Comparison of ENCODE assay signal across 8 cellular contexts in the genomic region with DNA sequence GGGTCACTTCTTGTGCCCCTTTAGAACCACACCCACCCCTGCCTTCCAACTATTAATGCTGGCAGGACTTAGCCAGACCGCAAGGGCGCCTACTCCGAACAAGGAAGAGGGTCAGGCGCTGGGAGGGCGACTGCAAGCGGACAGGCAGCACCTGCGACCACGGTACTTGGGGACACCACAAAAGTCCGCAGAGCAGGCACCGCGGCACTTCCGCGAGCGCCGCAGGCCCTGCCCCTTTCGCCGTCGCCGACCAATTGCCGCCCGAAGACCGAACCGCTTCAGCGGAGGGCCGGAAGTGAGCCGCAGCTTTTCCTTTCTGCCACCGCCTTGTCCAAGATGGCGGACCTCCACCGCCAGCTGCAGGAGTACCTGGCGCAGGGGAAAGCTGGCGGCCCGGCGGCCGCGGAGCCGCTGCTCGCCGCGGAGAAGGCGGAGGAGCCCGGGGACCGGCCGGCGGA. TPM values are rescaled to one million over a fixed set of nuclear protein-coding genes. Genes with fewer than 3 reads are reported as not detected.
DNase-seq lines count a peak whose midpoint lies in the region; ATAC-seq and TF ChIP-seq lines count a peak whose summit lies in the region.

A gene with protein sequence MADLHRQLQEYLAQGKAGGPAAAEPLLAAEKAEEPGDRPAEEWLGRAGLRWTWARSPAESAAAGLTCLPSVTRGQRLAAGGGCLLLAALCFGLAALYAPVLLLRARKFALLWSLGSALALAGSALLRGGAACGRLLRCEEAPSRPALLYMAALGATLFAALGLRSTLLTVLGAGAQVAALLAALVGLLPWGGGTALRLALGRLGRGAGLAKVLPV (plus strand): TSS at position 305 of the 458 bp plus-strand sequence. CDS start 32 bp downstream, at position 337.

- H3K4me1 ChIP-seq in Caco-2 (peaks cover 10% of the 10 kb centered on the region), mesendoderm (ENCODE audit: control insufficient read depth, low read depth, low read length) (peaks cover 2% of the 10 kb centered on the region)

- H3K18ac ChIP-seq in mesendoderm (ENCODE audit: low read length): peak within 1 kb of the TSS; percentile 70

- H3K27ac Mint-ChIP-seq in Caco-2 (ENCODE audit: unreplicated experiment): peak within 1 kb of the TSS; percentile 99
- peak within 1 kb of the TSS; percentile 96 for H3K27ac Mint-ChIP-seq in effector memory CD8-positive, alpha-beta T cell

- H4K8ac ChIP-seq in mesendoderm (ENCODE audit: low read depth, low read length): no peak within 1 kb of the TSS

- no peak within 1 kb of the TSS for H2BK120ac ChIP-seq in mesendoderm (ENCODE audit: low read depth, low read length)

- peak within 1 kb of the TSS; percentile 98 for H3K56ac ChIP-seq in mesendoderm (ENCODE audit: low read length)

- H3K4me1 Mint-ChIP-seq in Caco-2 (ENCODE audit: low read depth, unreplicated experiment): peaks cover 16% of the 10 kb centered on the region
- H3K4me1 Mint-ChIP-seq in effector memory CD8-positive, alpha-beta T cell (ENCODE audit: low read depth in 2 of 2): peaks cover 22 to 30% of the 10 kb centered on the region in 2 donors

- H3K79me2 ChIP-seq in mesendoderm (ENCODE audit: control insufficient read depth, insufficient read depth, low read length): peaks cover 2% of the 10 kb centered on the region

- peak within 1 kb of the TSS; percentile 95 for H3K4me2 ChIP-seq in mesendoderm (ENCODE audit: low read length)

- ATAC-seq in GM21381 (IDR thresholded peaks at IDR 0.05; ENCODE audit: unreplicated experiment): peak; percentile 57
- ATAC-seq in effector memory CD8-positive, alpha-beta T cell (replicated peaks): peak; percentile 72

- peak within 1 kb of the TSS; percentile 98 for H3K4me3 Mint-ChIP-seq in Caco-2 (ENCODE audit: unreplicated experiment)
- H3K4me3 Mint-ChIP-seq in effector memory CD8-positive, alpha-beta T cell: peak within 1 kb of the TSS; percentile 87 to 91

- no peak within 1 kb of the TSS for H2AK5ac ChIP-seq in mesendoderm (ENCODE audit: low read length)

- no peak within 1 kb of the TSS for H4K5ac ChIP-seq in mesendoderm (ENCODE audit: low read length)

- H3K36me3 ChIP-seq in Caco-2 (ENCODE audit: control insufficient read depth, insufficient read depth, low read length) (peaks cover 2% of the 10 kb centered on the region; the same call in 1 of the 2 replicates), mesendoderm (ENCODE audit: control insufficient read depth, insufficient read depth, low read length) (no peaks in the 10 kb centered on the region)

- peak within 1 kb of the TSS; percentile 94 for H3K23ac ChIP-seq in mesendoderm (ENCODE audit: low read length)

- no peak for TF ChIP-seq CTCF in Caco-2 (IDR thresholded peaks at IDR 0.05; ENCODE audit: insufficient read depth in 1 of 2, low read depth in 1 of 2, low read length in 1 of 2, severe bottlenecking in 1 of 2, unreplicated experiment in 1 of 2)

- H3K27me3 Mint-ChIP-seq in Caco-2 (ENCODE audit: insufficient read depth, unreplicated experiment): no peaks in the 10 kb centered on the region
- H3K27me3 Mint-ChIP-seq in effector memory CD8-positive, alpha-beta T cell: peaks cover 0 to 13% of the 10 kb centered on the region in 2 donors

- H3K27ac ChIP-seq in mesendoderm (ENCODE audit: low read depth, low read length): peak within 1 kb of the TSS; percentile 90

- H3K4me3 ChIP-seq in Caco-2 (ENCODE audit: low read depth, low read length) (peak within 1 kb of the TSS; percentile 51), mesendoderm (ENCODE audit: low read length) (peak within 1 kb of the TSS; percentile 69)

- peak; percentile 95 to 96 for DNase-seq in Caco-2
- peak; percentile 89 for DNase-seq in HT1080 (ENCODE audit: low read depth)
- DNase-seq in NK-92 treated with Interleukin-12 subunit alpha and Interleukin-12 subunit beta, amount 100 ng/mL, for 24 hours (lab: John Stamatoyannopoulos, UW): peak; percentile 91
- DNase-seq in activated CD8-positive, alpha-beta memory T cell treated with anti-CD3 and anti-CD28 coated beads for 4 hours (ENCODE audit: low read depth in 2 of 2): peak; percentile 80 to 82
- peak; percentile 82 to 84 (median 84) for DNase-seq in effector memory CD8-positive, alpha-beta T cell
- peak; percentile 97 for DNase-seq in mesendoderm
- DNase-seq in stimulated activated CD8-positive, alpha-beta memory T cell treated with anti-CD3 and anti-CD28 coated beads, Interleukin-12 subunit alpha, Interleukin-12 subunit beta, amount 100 ng/mL, for 24 hours (ENCODE audit: extremely low read depth): peak; percentile 80

- no peaks in the 10 kb centered on the region for H3K9me3 Mint-ChIP-seq in Caco-2 (ENCODE audit: unreplicated experiment)
- no peaks in the 10 kb centered on the region for H3K9me3 Mint-ChIP-seq in effector memory CD8-positive, alpha-beta T cell

- no peaks in the 10 kb centered on the region for H3K9me3 ChIP-seq in Caco-2

- H3K79me1 ChIP-seq in mesendoderm (ENCODE audit: low read length): peaks cover 6% of the 10 kb centered on the region

- H3K27me3 ChIP-seq in Caco-2 (replicated peaks; ENCODE audit: control insufficient read depth, insufficient read depth, low read length) (no peaks in the 10 kb centered on the region), mesendoderm (ENCODE audit: insufficient read depth, low read length, poor library complexity) (no peaks in the 10 kb centered on the region)

- H2BK15ac ChIP-seq in mesendoderm (replicated peaks; ENCODE audit: low read depth): no peak within 1 kb of the TSS

- POLR2A ChIA-PET in Caco-2 (lab: Charles Lee): interaction anchor here (0.5 to 2.7 kb wide), 5 partner anchors 26 to 407 kb away, joined by 4 to 27 read pairs (median 5); a partner anchor contains a TSS

- H3K36me3 Mint-ChIP-seq in Caco-2 (ENCODE audit: insufficient read depth, unreplicated experiment): peaks cover 61% of the 10 kb centered on the region
- H3K36me3 Mint-ChIP-seq in effector memory CD8-positive, alpha-beta T cell (ENCODE audit: insufficient read depth): peaks cover 42% of the 10 kb centered on the region

- no CpG with 5 or more reads among the region's 44 CpGs for WGBS in mesendoderm (ENCODE audit: extremely low coverage, insufficient coverage, low lambda C conversion rate)

- peak within 1 kb of the TSS; percentile 95 for H3K9ac ChIP-seq in mesendoderm (ENCODE audit: low read length)

- intact Hi-C loops in Caco-2 (cut with micrococcal nuclease; ENCODE audit: unreplicated experiment): loop anchor here (1.0 to 5.0 kb wide), 2 partner anchors 110 to 174 kb away; a partner anchor contains a TSS

- H2BK5ac ChIP-seq in mesendoderm (ENCODE audit: low read length): peak within 1 kb of the TSS; percentile 88

- CTCF ChIA-PET in Caco-2 (lab: Charles Lee): interaction anchor here (1.0 to 1.8 kb wide), 5 partner anchors 18 to 504 kb away, joined by 3 to 6 read pairs (median 5); a partner anchor contains a TSS

- BruUV-seq in Caco-2 (replicated peaks; lab: Mats Ljungman, UMichigan): no TSS peak

- peak within 1 kb of the TSS; percentile 17 for H3K4ac ChIP-seq in mesendoderm (ENCODE audit: low read depth, low read length)

RNA-seq across cellular contexts. Expression of the gene that starts here (rescaled TPM):
- total RNA-seq in Caco-2 (2022): 12.0 and 12.2 TPM in 2 replicates
- 3.6 and 4.7 TPM in 2 replicates for total RNA-seq in HT1080 (2014; rRNA removed; shearing (Covaris generic))
- 5.6 TPM in 2 replicates for polyA plus RNA-seq in HT1080 (2015; cell fraction: cytosol; rRNA removed)
- polyA plus RNA-seq in HT1080 (2015; cell fraction: nucleus; rRNA removed): 4.1 and 4.3 TPM in 2 replicates
- polyA plus RNA-seq in mesendoderm (2013, experiment 1 of 2): 7.2 TPM
- 7.2 TPM for polyA plus RNA-seq in mesendoderm (2013, experiment 2 of 2)

Comparison
In these comparisons a context has a peak if more than half of its experiments do, and no peak if none do; other contexts are left out.
1. Peak in every context shown above with its lines: DNase-seq, ATAC-seq, H3K4me3 ChIP-seq and H3K27ac ChIP-seq.